ENCODE assay signal across 15 cellular contexts in the genomic region with DNA sequence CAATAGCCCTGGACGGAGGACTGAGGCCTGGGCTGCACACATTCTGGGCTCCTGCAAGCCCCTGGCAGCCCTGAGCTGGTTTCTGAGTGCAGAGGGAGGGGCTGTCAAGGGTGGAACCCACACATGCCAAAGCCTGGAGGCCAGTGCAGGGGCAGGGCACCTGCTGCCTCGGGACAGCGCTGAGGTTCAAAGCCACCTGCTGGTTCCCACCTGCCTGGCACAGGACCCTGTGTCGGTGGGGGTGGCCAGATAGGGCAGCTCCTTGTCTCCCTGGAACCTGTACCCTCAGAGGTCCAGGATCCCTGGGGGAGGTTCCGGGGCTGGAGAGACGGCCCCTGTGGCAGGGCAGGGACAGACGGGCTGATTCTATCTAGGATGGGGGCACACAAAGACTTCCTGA. TPM values are rescaled to one million over a fixed set of nuclear protein-coding genes. Genes with fewer than 3 reads are reported as not detected.
DNase-seq lines count a peak whose midpoint lies in the region; ATAC-seq and TF ChIP-seq lines count a peak whose summit lies in the region.
"Had no signal": no experiment of that assay in that cellular context is flagged by ENCODE, and none has a peak within 500 bp of the region (broad histone marks: within the 10 kb centered on the region; RNA-seq: fewer than 3 reads in every experiment).

No MANE protein-coding gene starts in this region.

- H3K9me3 ChIP-seq in BLaER1 = no peaks in the 10 kb centered on the region
- H3K9me3 ChIP-seq in HEK293 (ENCODE audit: control insufficient read depth, insufficient read depth, low read depth, low read length) = no peaks in the 10 kb centered on the region
- H3K9me3 ChIP-seq in body of pancreas = no peaks in the 10 kb centered on the region
- H3K9me3 ChIP-seq: Caco-2 had no signal

- CTCF ChIA-PET in HEK293 (lab: Yijun Ruan, JAX) = interaction anchor here (0.6 to 2.8 kb wide), 3 partner anchors 11 to 68 kb away, joined by 3 to 12 read pairs (median 4); no protein-coding TSS in a partner anchor

- intact Hi-C loops in body of pancreas (cut with DNase I) = no loop called here

- H3K4me1 ChIP-seq in BLaER1 (peaks cover 75% of the 10 kb centered on the region), HEK293 (ENCODE audit: control insufficient read depth, insufficient read depth, low read length) (no peaks in the 10 kb centered on the region), body of pancreas (peaks cover 39% of the 10 kb centered on the region)
- H3K4me1 ChIP-seq: Caco-2 had no signal

- ATAC-seq in body of pancreas = peak; percentile 33
- ATAC-seq: CD8-positive, alpha-beta T cell; GM23338; HCT116 had no signal

- TF ChIP-seq POLR2A in body of pancreas (IDR thresholded peaks at IDR 0.05) = no peak

- POLR2A ChIA-PET in HEK293 (lab: Yijun Ruan, JAX) = no interaction called here

- 0 out of 2 replicates have a peak overlapping the region, but pooled peaks have one; percentile 24 for H3K9ac ChIP-seq in BLaER1

- H4K20me1 ChIP-seq in BLaER1 = no peaks in the 10 kb centered on the region

- no peak for TF ChIP-seq CTCF in HEK293 (tag by site-specific recombination; IDR thresholded peaks at IDR 0.05)
- TF ChIP-seq CTCF in body of pancreas (IDR thresholded peaks at IDR 0.05) = peak in 2 of 7 experiments; percentile 24 to 43

- peak in 3 of 4 donors; percentile 54 to 84 (median 76) for DNase-seq in body of pancreas
- DNase-seq in activated CD4-positive, alpha-beta T cell treated with anti-CD3 and anti-CD28 coated beads for 1 hour = no peak
- no peak for DNase-seq in NCI-H526 treated with DMSO at 0.1 percent for 48 hours (lab: John Stamatoyannopoulos, UW)
- no peak for DNase-seq in T-helper 1 cell
- DNase-seq: Caco-2; CD4-positive, CD25-positive, alpha-beta regulatory T cell; CD8-positive, alpha-beta T cell; DMS153; GF-D8; H9 had no signal

- H3K36me3 ChIP-seq in BLaER1 (no peaks in the 10 kb centered on the region), HEK293 (ENCODE audit: control insufficient read depth in 2 of 2, insufficient read depth in 1 of 2, low read length in 2 of 2) (no peaks in the 10 kb centered on the region), body of pancreas (replicated peaks in 1 of 2; ENCODE audit: insufficient read depth in 1 of 2, low read depth in 2 of 2) (no peaks in the 10 kb centered on the region)

- 36 to 59% methylated on average over 6 to 7 of the region's 7 CpGs for WGBS in body of pancreas, 2 donors

- H3K27me3 ChIP-seq in BLaER1 (no peaks in the 10 kb centered on the region), body of pancreas (no peaks in the 10 kb centered on the region)

- H3K4me3 ChIP-seq in BLaER1 = no peak overlapping the region
- no peak overlapping the region for H3K4me3 ChIP-seq in HEK293 (ENCODE audit: low read depth, low read length)
- no peak overlapping the region for H3K4me3 ChIP-seq in body of pancreas
- H3K4me3 ChIP-seq: GM23338 had no signal

- H3K27ac ChIP-seq in BLaER1 (0 out of 2 replicates have a peak overlapping the region, but pooled peaks have one; percentile 62), HEK293 (ENCODE audit: extremely low read depth, low read depth, low read length) (no peak overlapping the region), body of pancreas (no peak overlapping the region)
- H3K27ac ChIP-seq: C4-2B had no signal

- H3K4me2 ChIP-seq in BLaER1 = no peak overlapping the region
- H3K4me2 ChIP-seq: GM23338 had no signal

TF ChIP-seq in HEK293, 187 proteins besides CTCF, POLR2A, EP300 and RAD21:
- TF ChIP-seq GFI1B (tag by site-specific recombination; IDR thresholded peaks at IDR 0.05) = no peak
- TF ChIP-seq ZNF391 (tag by site-specific recombination; IDR thresholded peaks at IDR 0.05; ENCODE audit: borderline replicate concordance, low read depth) = no peak
- TF ChIP-seq SCRT2 (tag by site-specific recombination; IDR thresholded peaks at IDR 0.05) = peak; percentile 57; the same call in 1 of the 2 replicates

RNA-seq across cellular contexts. Expression of gene RTN4R, which starts 40.8 kb away (rescaled TPM):
- total RNA-seq in body of pancreas = 1 to 10 TPM in 1 of 2 donors, under 1 TPM in 1; 0.66 to 1.8 TPM

Comparison
In these comparisons a context has a peak if more than half of its experiments do, and no peak if none do; other contexts are left out.
1. DNase-seq: peak in body of pancreas (3 of 4); none in activated CD4-positive, alpha-beta T cell treated with anti-CD3 and anti-CD28 coated beads for 1 hour (single experiment), NCI-H526 treated with DMSO at 0.1 percent for 48 hours (single experiment) and T-helper 1 cell (0 of 5).